ENCODE assay signal across 1 cellular context in the genomic region with DNA sequence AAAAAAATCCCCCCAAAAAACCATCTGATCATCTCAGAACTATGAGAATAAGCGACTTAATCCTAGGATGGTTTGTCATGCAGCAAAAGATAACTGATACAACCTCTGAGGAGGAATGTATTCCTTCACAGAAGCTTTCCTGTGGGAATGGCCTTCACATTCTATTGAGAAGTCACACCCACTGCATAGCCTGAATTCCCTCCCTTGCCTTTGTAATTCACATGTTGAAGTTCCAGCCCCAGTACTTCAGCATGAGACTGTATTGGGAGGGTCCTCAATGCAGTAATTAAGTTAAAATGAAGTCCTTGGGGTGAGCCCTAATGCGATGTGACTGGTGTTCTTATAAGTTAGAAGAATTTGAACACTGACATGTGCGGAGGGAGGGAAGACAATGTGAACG.
TF ChIP-seq lines count a peak whose summit lies in the region.

No MANE protein-coding gene starts in this region.

TF ChIP-seq in GM23338, 12 proteins besides CTCF, POLR2A, EP300 and RAD21 (continued from another document):
- TF ChIP-seq, protein P1, sequence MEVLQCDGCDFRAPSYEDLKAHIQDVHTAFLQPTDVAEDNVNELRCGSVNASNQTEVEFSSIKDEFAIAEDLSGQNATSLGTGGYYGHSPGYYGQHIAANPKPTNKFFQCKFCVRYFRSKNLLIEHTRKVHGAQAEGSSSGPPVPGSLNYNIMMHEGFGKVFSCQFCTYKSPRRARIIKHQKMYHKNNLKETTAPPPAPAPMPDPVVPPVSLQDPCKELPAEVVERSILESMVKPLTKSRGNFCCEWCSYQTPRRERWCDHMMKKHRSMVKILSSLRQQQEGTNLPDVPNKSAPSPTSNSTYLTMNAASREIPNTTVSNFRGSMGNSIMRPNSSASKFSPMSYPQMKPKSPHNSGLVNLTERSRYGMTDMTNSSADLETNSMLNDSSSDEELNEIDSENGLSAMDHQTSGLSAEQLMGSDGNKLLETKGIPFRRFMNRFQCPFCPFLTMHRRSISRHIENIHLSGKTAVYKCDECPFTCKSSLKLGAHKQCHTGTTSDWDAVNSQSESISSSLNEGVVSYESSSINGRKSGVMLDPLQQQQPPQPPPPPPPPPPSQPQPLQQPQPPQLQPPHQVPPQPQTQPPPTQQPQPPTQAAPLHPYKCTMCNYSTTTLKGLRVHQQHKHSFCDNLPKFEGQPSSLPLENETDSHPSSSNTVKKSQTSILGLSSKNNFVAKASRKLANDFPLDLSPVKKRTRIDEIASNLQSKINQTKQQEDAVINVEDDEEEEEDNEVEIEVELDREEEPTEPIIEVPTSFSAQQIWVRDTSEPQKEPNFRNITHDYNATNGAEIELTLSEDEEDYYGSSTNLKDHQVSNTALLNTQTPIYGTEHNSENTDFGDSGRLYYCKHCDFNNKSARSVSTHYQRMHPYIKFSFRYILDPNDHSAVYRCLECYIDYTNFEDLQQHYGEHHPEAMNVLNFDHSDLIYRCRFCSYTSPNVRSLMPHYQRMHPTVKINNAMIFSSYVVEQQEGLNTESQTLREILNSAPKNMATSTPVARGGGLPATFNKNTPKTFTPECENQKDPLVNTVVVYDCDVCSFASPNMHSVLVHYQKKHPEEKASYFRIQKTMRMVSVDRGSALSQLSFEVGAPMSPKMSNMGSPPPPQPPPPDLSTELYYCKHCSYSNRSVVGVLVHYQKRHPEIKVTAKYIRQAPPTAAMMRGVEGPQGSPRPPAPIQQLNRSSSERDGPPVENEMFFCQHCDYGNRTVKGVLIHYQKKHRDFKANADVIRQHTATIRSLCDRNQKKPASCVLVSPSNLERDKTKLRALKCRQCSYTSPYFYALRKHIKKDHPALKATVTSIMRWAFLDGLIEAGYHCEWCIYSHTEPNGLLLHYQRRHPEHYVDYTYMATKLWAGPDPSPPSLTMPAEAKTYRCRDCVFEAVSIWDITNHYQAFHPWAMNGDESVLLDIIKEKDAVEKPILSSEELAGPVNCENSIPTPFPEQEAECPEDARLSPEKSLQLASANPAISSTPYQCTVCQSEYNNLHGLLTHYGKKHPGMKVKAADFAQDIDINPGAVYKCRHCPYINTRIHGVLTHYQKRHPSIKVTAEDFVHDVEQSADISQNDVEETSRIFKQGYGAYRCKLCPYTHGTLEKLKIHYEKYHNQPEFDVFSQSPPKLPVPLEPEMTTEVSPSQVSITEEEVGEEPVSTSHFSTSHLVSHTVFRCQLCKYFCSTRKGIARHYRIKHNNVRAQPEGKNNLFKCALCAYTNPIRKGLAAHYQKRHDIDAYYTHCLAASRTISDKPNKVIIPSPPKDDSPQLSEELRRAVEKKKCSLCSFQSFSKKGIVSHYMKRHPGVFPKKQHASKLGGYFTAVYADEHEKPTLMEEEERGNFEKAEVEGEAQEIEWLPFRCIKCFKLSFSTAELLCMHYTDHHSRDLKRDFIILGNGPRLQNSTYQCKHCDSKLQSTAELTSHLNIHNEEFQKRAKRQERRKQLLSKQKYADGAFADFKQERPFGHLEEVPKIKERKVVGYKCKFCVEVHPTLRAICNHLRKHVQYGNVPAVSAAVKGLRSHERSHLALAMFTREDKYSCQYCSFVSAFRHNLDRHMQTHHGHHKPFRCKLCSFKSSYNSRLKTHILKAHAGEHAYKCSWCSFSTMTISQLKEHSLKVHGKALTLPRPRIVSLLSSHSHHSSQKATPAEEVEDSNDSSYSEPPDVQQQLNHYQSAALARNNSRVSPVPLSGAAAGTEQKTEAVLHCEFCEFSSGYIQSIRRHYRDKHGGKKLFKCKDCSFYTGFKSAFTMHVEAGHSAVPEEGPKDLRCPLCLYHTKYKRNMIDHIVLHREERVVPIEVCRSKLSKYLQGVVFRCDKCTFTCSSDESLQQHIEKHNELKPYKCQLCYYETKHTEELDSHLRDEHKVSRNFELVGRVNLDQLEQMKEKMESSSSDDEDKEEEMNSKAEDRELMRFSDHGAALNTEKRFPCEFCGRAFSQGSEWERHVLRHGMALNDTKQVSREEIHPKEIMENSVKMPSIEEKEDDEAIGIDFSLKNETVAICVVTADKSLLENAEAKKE (CRISPR knock-in tag; IDR thresholded peaks at IDR 0.05), result 0 out of 2 replicates have a peak, but pooled peaks have one; percentile 4
